Comparison of ENCODE assay signal across 9 cellular contexts in genomic region chr1:29120955-29121485, GRCh38. TPM values are rescaled to one million over a fixed set of nuclear protein-coding genes. Genes with fewer than 3 reads are reported as not detected.
DNase-seq lines count a peak whose midpoint lies in the region; ATAC-seq, FAIRE-seq and TF ChIP-seq lines count a peak whose summit lies in the region.
"Had no signal": no experiment of that assay in that cellular context is flagged by ENCODE, and none has a peak within 500 bp of the region (broad histone marks: within the 10 kb centered on the region; RNA-seq: fewer than 3 reads in every experiment).

No MANE protein-coding gene starts in this region.

- FAIRE-seq in GM18507 (lab: Jason Lieb, UNC) = no peak
- FAIRE-seq: TTC549 had no signal

- BruUV-seq in OCI-LY7 (replicated peaks; lab: Mats Ljungman, UMichigan) = no TSS peak

- POLR2A ChIA-PET in OCI-LY7 (lab: Charles Lee) = interaction anchor here (0.6 kb wide), 1 partner anchor 151 kb away, joined by 3 read pairs; no protein-coding TSS in a partner anchor

- H3K4me1 ChIP-seq in OCI-LY7 (ENCODE audit: insufficient read depth, low read length, poor library complexity, severe bottlenecking) = no peaks in the 10 kb centered on the region
- no peaks in the 10 kb centered on the region for H3K4me1 ChIP-seq in iPS-15b (ENCODE audit: control insufficient read depth, insufficient read depth, low read length)

- H3K27ac ChIP-seq in OCI-LY7 (ENCODE audit: low read depth, low read length, poor library complexity, severe bottlenecking) = no peak overlapping the region

- no peak overlapping the region for H2AFZ ChIP-seq in OCI-LY7 (ENCODE audit: low read length)

- H3K36me3 ChIP-seq in OCI-LY7 (ENCODE audit: insufficient read depth, low read length) = peaks cover 16% of the 10 kb centered on the region; the same call in 1 of the 2 replicates
- peaks cover 4% of the 10 kb centered on the region for H3K36me3 ChIP-seq in iPS-15b (ENCODE audit: control insufficient read depth, insufficient read depth, low read length)

- peak; percentile 86 for TF ChIP-seq CTCF in OCI-LY7 (conservative IDR thresholded peaks at IDR 0.05; ENCODE audit: low read length)

- DNase-seq in GM18507 (ENCODE audit: extremely low spot score, insufficient read length, low read depth) (peak; percentile 48), OCI-LY7 (ENCODE audit: low spot score) (peak; percentile 76), activated gamma-delta T cell treated with Interleukin-2 at 50 U/mL for 16 hours (peak; percentile 58), sciatic nerve (ENCODE audit: low spot score) (no peak), NCI-H526 treated with DMSO at 0.1 percent for 48 hours (lab: John Stamatoyannopoulos, UW) (no peak)
- peak; percentile 72 for DNase-seq in stimulated activated CD4-positive, alpha-beta T cell treated with anti-CD3 and anti-CD28 coated beads, Interleukin-1b, Interleukin-23, amount 100 ng/mL, for 48 hours

- no peaks in the 10 kb centered on the region for H3K9me2 ChIP-seq in OCI-LY7 (ENCODE audit: insufficient read depth, low read length)

- H3K79me2 ChIP-seq in OCI-LY7 (ENCODE audit: insufficient read depth, low read depth, low read length) = no peaks in the 10 kb centered on the region

- intact Hi-C loops in OCI-LY7 (cut with micrococcal nuclease; ENCODE audit: unreplicated experiment) (loop anchor here (1.0 to 2.0 kb wide), 2 partner anchors 82 to 239 kb away; no protein-coding TSS in a partner anchor), sciatic nerve (cut with DNase I) (loop anchor here (10.0 kb wide), 1 partner anchor 64 kb away; the partner anchor contains the start of gene SRSF4)

- no peaks in the 10 kb centered on the region for H3K9me3 ChIP-seq in OCI-LY7 (ENCODE audit: low read length)
- no peaks in the 10 kb centered on the region for H3K9me3 ChIP-seq in iPS-15b (ENCODE audit: control insufficient read depth, insufficient read depth, low read length)

- no peak for ATAC-seq in sciatic nerve
- ATAC-seq in GM21737 (IDR thresholded peaks at IDR 0.05; ENCODE audit: unreplicated experiment) = no peak

- H4K20me1 ChIP-seq in OCI-LY7 (ENCODE audit: insufficient read depth, low read length) = no peaks in the 10 kb centered on the region

- CTCF ChIA-PET in OCI-LY7 (lab: Charles Lee; ENCODE audit: unreplicated experiment) = no interaction called here

- peak overlapping the region; percentile 38; the same call in 1 of the 2 replicates for H3K4me2 ChIP-seq in OCI-LY7 (ENCODE audit: low read length)

- peaks cover 19% of the 10 kb centered on the region for H3K27me3 ChIP-seq in iPS-15b (ENCODE audit: control insufficient read depth, insufficient read depth, low read length)

- peak overlapping the region; percentile 60 for H3K9ac ChIP-seq in iPS-15b (ENCODE audit: low read depth, low read length)

- H3K4me3 ChIP-seq in OCI-LY7 (ENCODE audit: low read depth, low read length, poor library complexity, severe bottlenecking) = no peak overlapping the region
- peak overlapping the region; percentile 75 for H3K4me3 ChIP-seq in iPS-15b (ENCODE audit: low read depth, low read length)

RNA-seq across cellular contexts. Expression of gene TMEM200B, which starts 2.7 kb away (rescaled TPM):
- total RNA-seq in OCI-LY7 (2014; rRNA removed; shearing (Covaris generic)) = not detected in 2 replicates
- total RNA-seq in OCI-LY7 (2022) (not detected in 2 replicates), sciatic nerve (24.6 TPM)

Comparison
In these comparisons a context has a peak if more than half of its experiments do, and no peak if none do; other contexts are left out.
1. DNase-seq: peak in GM18507 (single experiment), OCI-LY7 (single experiment), activated gamma-delta T cell treated with Interleukin-2 at 50 U/mL for 16 hours (single experiment) and stimulated activated CD4-positive, alpha-beta T cell treated with anti-CD3 and anti-CD28 coated beads, Interleukin-1b, Interleukin-23, amount 100 ng/mL, for 48 hours (single experiment); none in sciatic nerve (single experiment) and NCI-H526 treated with DMSO at 0.1 percent for 48 hours (single experiment).
2. RNA of gene TMEM200B, which starts 2.7 kb away (total RNA-seq): 24.6 TPM in sciatic nerve (single experiment); not detected in OCI-LY7; every median in the first group is over 10 times any median in the second.